Comparison of ENCODE assay signal across 25 cellular contexts in the genomic region with DNA sequence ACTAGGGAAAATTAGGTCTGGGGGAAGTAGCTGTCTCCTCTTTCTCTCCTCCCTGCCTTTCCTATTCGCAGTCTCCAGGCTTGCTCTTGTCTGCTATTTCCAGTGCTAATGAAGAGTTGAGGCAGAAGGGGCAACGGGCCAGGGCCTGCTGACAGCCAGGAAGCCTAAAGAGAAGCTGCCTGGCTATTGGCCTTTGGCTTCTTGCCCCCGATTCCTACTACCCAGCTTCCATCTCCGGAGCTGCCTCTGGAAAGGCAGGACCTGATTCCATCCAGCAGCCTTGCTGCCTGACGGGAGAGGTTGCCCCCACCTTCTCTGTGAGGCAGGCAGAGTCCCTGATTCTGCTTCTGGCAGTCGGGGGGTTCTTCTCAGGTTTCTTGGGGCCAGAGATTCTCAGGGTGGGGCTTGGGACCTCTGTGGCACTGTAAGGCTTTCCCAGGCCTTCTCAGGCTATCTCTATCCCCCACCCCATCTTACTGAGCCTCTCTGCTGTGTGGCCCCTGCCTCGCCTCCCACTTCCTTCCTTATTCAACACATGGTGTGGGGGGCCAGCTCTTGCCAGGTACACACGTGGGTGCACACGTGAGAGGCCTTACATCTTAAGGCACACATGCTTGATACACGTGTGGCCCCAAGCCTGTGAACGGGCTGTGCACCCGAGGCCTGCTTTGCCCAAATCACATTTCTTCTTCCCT. TPM values are rescaled to one million over a fixed set of nuclear protein-coding genes. Genes with fewer than 3 reads are reported as not detected.
DNase-seq lines count a peak whose midpoint lies in the region; ATAC-seq and TF ChIP-seq lines count a peak whose summit lies in the region.
"Had no signal": no experiment of that assay in that cellular context is flagged by ENCODE, and none has a peak within 500 bp of the region (broad histone marks: within the 10 kb centered on the region; RNA-seq: fewer than 3 reads in every experiment).

No MANE protein-coding gene starts in this region.

- peaks cover 22% of the 10 kb centered on the region for H3K4me1 Mint-ChIP-seq in MCF 10A (ENCODE audit: insufficient read depth, unreplicated experiment)
- peaks cover 41% of the 10 kb centered on the region for H3K4me1 Mint-ChIP-seq in endothelial cell (ENCODE audit: unreplicated experiment)
- H3K4me1 Mint-ChIP-seq in stimulated activated memory B cell treated with anti-CD40 and anti-IgM and Interleukin-4, amounts not matched to agents 10 μg/mL and 1 μg/mL and 100 μg/mL, for 72 hours, result peaks cover 12% of the 10 kb centered on the region

- H3K36me3 ChIP-seq in breast epithelium (peaks cover 12% of the 10 kb centered on the region), upper lobe of left lung (peaks cover 0 to 26% (median 10%) of the 10 kb centered on the region in 4 donors)
- H3K36me3 ChIP-seq: BE2C, colonic mucosa, HAP-1 had no signal

- DNase-seq in MCF 10A (ENCODE audit: unreplicated experiment) (no peak), breast epithelium (ENCODE audit: low spot score in 2 of 2) (no peak), UCSD-AML1 (lab: John Stamatoyannopoulos, UW; ENCODE audit: unreplicated experiment) (peak; percentile 43), endothelial cell (ENCODE audit: low spot score) (no peak), NCI-H187 (lab: John Stamatoyannopoulos, UW) (no peak), NCI-H2029 treated with DMSO at 0.1 percent for 48 hours (lab: John Stamatoyannopoulos, UW) (no peak), upper lobe of left lung (no peak)
- DNase-seq: activated CD4-positive, alpha-beta T cell treated with anti-CD3 and anti-CD28 coated beads for 4 hours; activated CD8-positive, alpha-beta memory T cell treated with anti-CD3 and anti-CD28 coated beads, Interleukin-2, amount 10 ng/mL, durations not matched to agents 7 days and 5 days; BE2C; Caco-2; colonic mucosa; left ventricle myocardium inferior; midbrain; NCI-H1694; NCI-H748 treated with DMSO at 0.1 percent for 48 hours; stimulated activated CD4-positive, alpha-beta T cell treated with anti-CD3 and anti-CD28 coated beads, Interleukin-2, amount 100 ng/mL, for 24 hours had no signal

- H3K27me3 ChIP-seq in breast epithelium (no peaks in the 10 kb centered on the region), upper lobe of left lung (no peaks in the 10 kb centered on the region)
- H3K27me3 ChIP-seq: BE2C, colonic mucosa, gastroesophageal sphincter had no signal

- no peak for ATAC-seq in stimulated activated memory B cell treated with anti-CD40 and anti-IgM and Interleukin-4, amounts not matched to agents 10 μg/mL and 1 μg/mL and 100 μg/mL, for 72 hours
- no peak for ATAC-seq in upper lobe of left lung (ENCODE audit: low FRiP score in 2 of 2)
- ATAC-seq: activated CD8-positive, alpha-beta memory T cell treated with anti-CD3 and anti-CD28 coated beads, Interleukin-2, amount 10 ng/mL, durations not matched to agents 7 days and 5 days; gastroesophageal sphincter; Right ventricle myocardium inferior had no signal

- H3K9me3 Mint-ChIP-seq in MCF 10A (ENCODE audit: unreplicated experiment) (no peaks in the 10 kb centered on the region), endothelial cell (ENCODE audit: unreplicated experiment) (no peaks in the 10 kb centered on the region)
- no peaks in the 10 kb centered on the region for H3K9me3 Mint-ChIP-seq in stimulated activated memory B cell treated with anti-CD40 and anti-IgM and Interleukin-4, amounts not matched to agents 10 μg/mL and 1 μg/mL and 100 μg/mL, for 72 hours
- H3K9me3 Mint-ChIP-seq: brain; naive thymus-derived CD8-positive, alpha-beta T cell had no signal

- H3K36me3 Mint-ChIP-seq in MCF 10A (ENCODE audit: insufficient read depth, unreplicated experiment), result peaks cover 22% of the 10 kb centered on the region
- H3K36me3 Mint-ChIP-seq in endothelial cell (ENCODE audit: low read depth, unreplicated experiment), result peaks cover 28% of the 10 kb centered on the region
- peaks cover 26% of the 10 kb centered on the region for H3K36me3 Mint-ChIP-seq in stimulated activated memory B cell treated with anti-CD40 and anti-IgM and Interleukin-4, amounts not matched to agents 10 μg/mL and 1 μg/mL and 100 μg/mL, for 72 hours

- no peak for TF ChIP-seq CTCF in MCF 10A (IDR thresholded peaks at IDR 0.05; ENCODE audit: unreplicated experiment)
- TF ChIP-seq CTCF in breast epithelium (IDR thresholded peaks at IDR 0.05), result no peak
- no peak for TF ChIP-seq CTCF in endothelial cell (IDR thresholded peaks at IDR 0.05; ENCODE audit: unreplicated experiment)
- TF ChIP-seq CTCF in upper lobe of left lung (IDR thresholded peaks at IDR 0.05), result no peak

- peak overlapping the region; percentile 42 for H3K27ac Mint-ChIP-seq in MCF 10A (ENCODE audit: low read depth, unreplicated experiment)
- H3K27ac Mint-ChIP-seq in endothelial cell (ENCODE audit: unreplicated experiment), result peak overlapping the region; percentile 88
- peak overlapping the region; percentile 15 for H3K27ac Mint-ChIP-seq in stimulated activated memory B cell treated with anti-CD40 and anti-IgM and Interleukin-4, amounts not matched to agents 10 μg/mL and 1 μg/mL and 100 μg/mL, for 72 hours
- H3K27ac Mint-ChIP-seq: activated CD8-positive, alpha-beta memory T cell treated with anti-CD3 and anti-CD28 coated beads, Interleukin-2, amount 10 ng/mL, durations not matched to agents 7 days and 5 days had no signal

- H3K9me3 ChIP-seq in breast epithelium, result no peaks in the 10 kb centered on the region
- no peaks in the 10 kb centered on the region for H3K9me3 ChIP-seq in upper lobe of left lung
- H3K9me3 ChIP-seq: BE2C, Caco-2, colonic mucosa, gastroesophageal sphincter, HAP-1, left ventricle myocardium inferior had no signal

- no peak for TF ChIP-seq EP300 in upper lobe of left lung (IDR thresholded peaks at IDR 0.05)

- peaks cover 3 to 7% of the 10 kb centered on the region in 2 donors for H3K4me1 ChIP-seq in breast epithelium
- H3K4me1 ChIP-seq in upper lobe of left lung, result peaks cover 0 to 8% (median 0%) of the 10 kb centered on the region in 4 donors
- H3K4me1 ChIP-seq: Caco-2, colonic mucosa, HAP-1 had no signal

- no peak for TF ChIP-seq POLR2A in breast epithelium (IDR thresholded peaks at IDR 0.05)
- no peak for TF ChIP-seq POLR2A in upper lobe of left lung (IDR thresholded peaks at IDR 0.05)

- H3K4me3 Mint-ChIP-seq in MCF 10A (ENCODE audit: unreplicated experiment) (no peak overlapping the region), endothelial cell (ENCODE audit: unreplicated experiment) (no peak overlapping the region)
- no peak overlapping the region for H3K4me3 Mint-ChIP-seq in stimulated activated memory B cell treated with anti-CD40 and anti-IgM and Interleukin-4, amounts not matched to agents 10 μg/mL and 1 μg/mL and 100 μg/mL, for 72 hours
- H3K4me3 Mint-ChIP-seq: activated CD8-positive, alpha-beta memory T cell treated with anti-CD3 and anti-CD28 coated beads, Interleukin-2, amount 10 ng/mL, durations not matched to agents 7 days and 5 days; brain had no signal

- CTCF ChIA-PET in MCF 10A (lab: Yijun Ruan, JAX), result interaction anchor here (0.7 to 6.6 kb wide), 4 partner anchors 12 to 252 kb away, joined by 3 to 249 read pairs (median 22); a partner anchor contains a TSS

- H3K4me3 ChIP-seq in breast epithelium, result no peak overlapping the region
- H3K4me3 ChIP-seq in upper lobe of left lung, result no peak overlapping the region
- H3K4me3 ChIP-seq: colonic mucosa, gastroesophageal sphincter, HAP-1, left ventricle myocardium inferior, smooth muscle cell had no signal

- intact Hi-C loops in MCF 10A (cut with micrococcal nuclease) (no loop called here), breast epithelium (cut with DNase I; ENCODE audit: low total_unique reads) (no loop called here)

- 74 to 80% methylated on average over 11 to 12 of the region's 12 CpGs for WGBS in upper lobe of left lung, 2 donors

- POLR2A ChIA-PET in MCF 10A (lab: Yijun Ruan, JAX), result interaction anchor here (0.7 to 15.9 kb wide), 2 partner anchors 34 to 114 kb away, joined by 3 to 486 read pairs; a partner anchor contains a TSS

- no TSS peak for BruUV-seq in MCF 10A (replicated peaks; lab: Mats Ljungman, UMichigan)

- no peaks in the 10 kb centered on the region for H3K27me3 Mint-ChIP-seq in MCF 10A (ENCODE audit: insufficient read depth, unreplicated experiment)
- H3K27me3 Mint-ChIP-seq in endothelial cell (ENCODE audit: unreplicated experiment), result peaks cover 6% of the 10 kb centered on the region
- no peaks in the 10 kb centered on the region for H3K27me3 Mint-ChIP-seq in stimulated activated memory B cell treated with anti-CD40 and anti-IgM and Interleukin-4, amounts not matched to agents 10 μg/mL and 1 μg/mL and 100 μg/mL, for 72 hours
- H3K27me3 Mint-ChIP-seq: activated CD8-positive, alpha-beta memory T cell treated with anti-CD3 and anti-CD28 coated beads, Interleukin-2, amount 10 ng/mL, durations not matched to agents 7 days and 5 days; brain; naive thymus-derived CD8-positive, alpha-beta T cell had no signal

- H3K27ac ChIP-seq in breast epithelium (no peak overlapping the region), upper lobe of left lung (no peak overlapping the region)
- H3K27ac ChIP-seq: colonic mucosa, KMS-11, left ventricle myocardium inferior had no signal

RNA-seq across cellular contexts. Expression of a gene that starts 18.2 kb away (rescaled TPM):
- total RNA-seq in MCF 10A (2022) (9.2 and 13.3 TPM in 2 replicates), breast epithelium (10 to 100 TPM in 1 of 3 donors, 1 to 10 TPM in 2; 7.8 to 20.8 (median 8.8) TPM), endothelial cell (ENCODE audit: unreplicated experiment) (13.8 TPM), upper lobe of left lung (10 to 100 TPM; 14.4 to 41.5 (median 31.2) TPM)

RNA-seq across cellular contexts. Expression of a gene that starts 29.0 kb away (rescaled TPM):
- total RNA-seq in MCF 10A (2022) (3.8 and 5.0 TPM in 2 replicates), breast epithelium (10 to 100 TPM in 2 of 3 donors, 1 to 10 TPM in 1; 3.2 to 11.0 (median 10.2) TPM), endothelial cell (ENCODE audit: unreplicated experiment) (2.9 TPM), upper lobe of left lung (10 to 100 TPM in 4 of 6 donors, 1 to 10 TPM in 2; 4.7 to 71.2 (median 14.4) TPM)

RNA-seq across cellular contexts. Expression of a gene that starts 35.4 kb away (rescaled TPM):
- total RNA-seq in MCF 10A (2022), result 33.2 and 35.0 TPM in 2 replicates
- total RNA-seq in breast epithelium, result 10 to 100 TPM; 11.5 to 29.3 (median 24.3) TPM
- 36.2 TPM for total RNA-seq in endothelial cell (ENCODE audit: unreplicated experiment)
- 10 to 100 TPM; 12.8 to 83.8 (median 26.8) TPM for total RNA-seq in upper lobe of left lung

Comparison
In these comparisons a context has a peak if more than half of its experiments do, and no peak if none do; other contexts are left out.
1. H3K27ac Mint-ChIP-seq: peak in every context shown above with its lines; median percentile 88 in endothelial cell; 42 in MCF 10A; 15 in stimulated activated memory B cell treated with anti-CD40 and anti-IgM and Interleukin-4, amounts not matched to agents 10 μg/mL and 1 μg/mL and 100 μg/mL, for 72 hours.